In the genomic region with DNA sequence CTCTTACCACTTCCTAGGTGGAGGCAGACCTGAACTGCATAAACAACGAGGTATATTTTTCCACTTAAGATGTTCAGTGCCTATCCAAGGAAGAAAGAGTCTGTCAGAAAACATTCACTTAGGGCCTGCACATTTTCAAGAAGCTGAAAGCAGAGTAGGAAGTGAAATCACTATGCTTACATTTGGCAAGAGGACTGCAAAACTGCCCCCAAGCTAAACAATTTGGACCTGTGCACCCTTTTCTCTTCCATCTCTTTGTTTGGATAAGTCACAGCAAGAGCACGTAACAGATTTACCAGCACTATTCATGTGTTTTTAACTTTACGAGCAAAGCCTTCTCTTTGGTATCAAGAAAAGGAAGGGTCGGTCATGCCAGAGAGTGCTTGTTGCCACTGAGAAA, we compare ENCODE assay signal across 16 cellular contexts. TPM values are rescaled to one million over a fixed set of nuclear protein-coding genes. Genes with fewer than 3 reads are reported as not detected.
DNase-seq lines count a peak whose midpoint lies in the region; ATAC-seq and TF ChIP-seq lines count a peak whose summit lies in the region.
"Had no signal": no experiment of that assay in that cellular context is flagged by ENCODE, and none has a peak within 500 bp of the region (broad histone marks: within the 10 kb centered on the region; RNA-seq: fewer than 3 reads in every experiment).

No MANE protein-coding gene starts in this region.

- TF ChIP-seq POLR2A in transverse colon (IDR thresholded peaks at IDR 0.05), result no peak

- in situ Hi-C loops in transverse colon (cut with MboI; ENCODE audit: low pct_ligation_motif_present in 1 of 4, low pct_unique_long_range_greater_than_20kb in 1 of 4, low sequenced_read_pairs in 3 of 4), result no loop called here

- intact Hi-C loops in transverse colon (cut with DNase I; ENCODE audit: low total_unique reads), result no loop called here

- no peaks in the 10 kb centered on the region for H3K9me3 ChIP-seq in transverse colon
- H3K9me3 ChIP-seq: mucosa of descending colon, testis had no signal

- no peak for ATAC-seq in activated CD8-positive, alpha-beta memory T cell treated with anti-CD3 and anti-CD28 coated beads, Interleukin-2, amount 10 ng/mL, durations not matched to agents 7 days and 5 days
- peak; percentile 7 for ATAC-seq in HG03135 (IDR thresholded peaks at IDR 0.05; ENCODE audit: unreplicated experiment)
- ATAC-seq in HG02642 (IDR thresholded peaks at IDR 0.05; ENCODE audit: poor library complexity, unreplicated experiment), result no peak
- ATAC-seq: mucosa of descending colon had no signal

- H3K36me3 ChIP-seq in transverse colon, result no peaks in the 10 kb centered on the region

- H3K4me1 Mint-ChIP-seq in activated CD8-positive, alpha-beta memory T cell treated with anti-CD3 and anti-CD28 coated beads, Interleukin-2, amount 10 ng/mL, durations not matched to agents 7 days and 5 days, result peaks cover 6% of the 10 kb centered on the region
- H3K4me1 Mint-ChIP-seq in activated naive CD8-positive, alpha-beta T cell treated with anti-CD3 and anti-CD28 coated beads for 36 hours, result peaks cover 34% of the 10 kb centered on the region
- H3K4me1 Mint-ChIP-seq: activated naive CD4-positive, alpha-beta T cell treated with anti-CD3 and anti-CD28 coated beads, Interleukin-2, amount 10 ng/mL, durations not matched to agents 7 days and 5 days had no signal

- WGBS in transverse colon (ENCODE audit: low coverage in 1 of 2), 2 donors, result 55 to 72% methylated on average over 4 of the region's 4 CpGs

- no peak for TF ChIP-seq CTCF in transverse colon (IDR thresholded peaks at IDR 0.05)

- H3K36me3 Mint-ChIP-seq in activated CD8-positive, alpha-beta memory T cell treated with anti-CD3 and anti-CD28 coated beads, Interleukin-2, amount 10 ng/mL, durations not matched to agents 7 days and 5 days, result no peaks in the 10 kb centered on the region
- no peaks in the 10 kb centered on the region for H3K36me3 Mint-ChIP-seq in activated naive CD8-positive, alpha-beta T cell treated with anti-CD3 and anti-CD28 coated beads for 36 hours
- H3K36me3 Mint-ChIP-seq: activated naive CD4-positive, alpha-beta T cell treated with anti-CD3 and anti-CD28 coated beads, Interleukin-2, amount 10 ng/mL, durations not matched to agents 7 days and 5 days had no signal

- no peaks in the 10 kb centered on the region for H3K27me3 ChIP-seq in transverse colon
- H3K27me3 ChIP-seq: testis had no signal

- peaks cover 0 to 3% (median 2%) of the 10 kb centered on the region in 4 donors for H3K4me1 ChIP-seq in transverse colon
- H3K4me1 ChIP-seq: testis had no signal

- peak overlapping the region; percentile 7 to 75 (median 47) for H3K27ac ChIP-seq in transverse colon
- H3K27ac ChIP-seq: SK-N-MC, testis had no signal

- no peak overlapping the region for H3K4me3 Mint-ChIP-seq in activated CD8-positive, alpha-beta memory T cell treated with anti-CD3 and anti-CD28 coated beads, Interleukin-2, amount 10 ng/mL, durations not matched to agents 7 days and 5 days
- H3K4me3 Mint-ChIP-seq in activated naive CD8-positive, alpha-beta T cell treated with anti-CD3 and anti-CD28 coated beads for 36 hours, result no peak overlapping the region
- H3K4me3 Mint-ChIP-seq: activated CD4-positive, alpha-beta T cell treated with anti-CD3 and anti-CD28 coated beads, Interleukin-2, amount 10 ng/mL, durations not matched to agents 7 days and 5 days; activated naive CD4-positive, alpha-beta T cell treated with anti-CD3 and anti-CD28 coated beads, Interleukin-2, amount 10 ng/mL, durations not matched to agents 7 days and 5 days had no signal

- no peaks in the 10 kb centered on the region for H3K9me3 Mint-ChIP-seq in activated CD8-positive, alpha-beta memory T cell treated with anti-CD3 and anti-CD28 coated beads, Interleukin-2, amount 10 ng/mL, durations not matched to agents 7 days and 5 days (ENCODE audit: low read depth)
- no peaks in the 10 kb centered on the region for H3K9me3 Mint-ChIP-seq in activated naive CD8-positive, alpha-beta T cell treated with anti-CD3 and anti-CD28 coated beads for 36 hours
- H3K9me3 Mint-ChIP-seq: activated CD4-positive, alpha-beta T cell treated with anti-CD3 and anti-CD28 coated beads, Interleukin-2, amount 10 ng/mL, durations not matched to agents 7 days and 5 days; activated naive CD4-positive, alpha-beta T cell treated with anti-CD3 and anti-CD28 coated beads, Interleukin-2, amount 10 ng/mL, durations not matched to agents 7 days and 5 days had no signal

- CTCF ChIA-PET in activated CD8-positive, alpha-beta memory T cell treated with anti-CD3 and anti-CD28 coated beads, Interleukin-2, amount 10 ng/mL, durations not matched to agents 7 days and 5 days (lab: Charles Lee), result no interaction called here

- no peak for DNase-seq in activated CD8-positive, alpha-beta memory T cell treated with anti-CD3 and anti-CD28 coated beads, Interleukin-2, amount 10 ng/mL, durations not matched to agents 7 days and 5 days
- no peak for DNase-seq in activated CD8-positive, alpha-beta memory T cell treated with anti-CD3 and anti-CD28 coated beads for 24 hours
- no peak for DNase-seq in activated naive CD8-positive, alpha-beta T cell treated with anti-CD3 and anti-CD28 coated beads for 36 hours
- no peak for DNase-seq in transverse colon
- DNase-seq in stimulated activated CD4-positive, alpha-beta T cell treated with anti-CD3 and anti-CD28 coated beads, Interleukin-4, amount 100 ng/mL, for 1 hour, result no peak
- DNase-seq in RKO (ENCODE audit: low spot score), result no peak
- DNase-seq: ACHN; activated CD4-positive, alpha-beta T cell treated with anti-CD3 and anti-CD28 coated beads, Interleukin-2, amount 10 ng/mL, durations not matched to agents 7 days and 5 days; activated naive CD4-positive, alpha-beta T cell treated with anti-CD3 and anti-CD28 coated beads, Interleukin-2, amount 10 ng/mL, durations not matched to agents 7 days and 5 days; DMS153; mucosa of descending colon; testis had no signal

- peak overlapping the region; percentile 69 for H3K27ac Mint-ChIP-seq in activated CD8-positive, alpha-beta memory T cell treated with anti-CD3 and anti-CD28 coated beads, Interleukin-2, amount 10 ng/mL, durations not matched to agents 7 days and 5 days
- H3K27ac Mint-ChIP-seq in activated naive CD8-positive, alpha-beta T cell treated with anti-CD3 and anti-CD28 coated beads for 36 hours, result peak overlapping the region; percentile 80
- H3K27ac Mint-ChIP-seq: activated CD4-positive, alpha-beta T cell treated with anti-CD3 and anti-CD28 coated beads, Interleukin-2, amount 10 ng/mL, durations not matched to agents 7 days and 5 days; activated naive CD4-positive, alpha-beta T cell treated with anti-CD3 and anti-CD28 coated beads, Interleukin-2, amount 10 ng/mL, durations not matched to agents 7 days and 5 days had no signal

- H3K27me3 Mint-ChIP-seq in activated CD8-positive, alpha-beta memory T cell treated with anti-CD3 and anti-CD28 coated beads, Interleukin-2, amount 10 ng/mL, durations not matched to agents 7 days and 5 days, result no peaks in the 10 kb centered on the region
- H3K27me3 Mint-ChIP-seq in activated naive CD8-positive, alpha-beta T cell treated with anti-CD3 and anti-CD28 coated beads for 36 hours, result peaks cover 10% of the 10 kb centered on the region
- H3K27me3 Mint-ChIP-seq: activated CD4-positive, alpha-beta T cell treated with anti-CD3 and anti-CD28 coated beads, Interleukin-2, amount 10 ng/mL, durations not matched to agents 7 days and 5 days had no signal

- TF ChIP-seq EP300 in transverse colon (IDR thresholded peaks at IDR 0.05; ENCODE audit: low read depth), result no peak

- H3K4me3 ChIP-seq in transverse colon, result no peak overlapping the region
- H3K4me3 ChIP-seq: mucosa of descending colon, SK-N-MC, testis had no signal

RNA-seq across cellular contexts. Expression of gene BEND5, which starts 13.2 kb away (rescaled TPM):
- total RNA-seq in activated CD8-positive, alpha-beta memory T cell treated with anti-CD3 and anti-CD28 coated beads, Interleukin-2, amount 10 ng/mL, durations not matched to agents 7 days and 5 days, result 1 to 10 TPM in 1 of 2 experiments, under 1 TPM in 1; 0.96 to 1.9 TPM
- 10 to 100 TPM; 42.3 to 48.3 TPM for total RNA-seq in activated naive CD8-positive, alpha-beta T cell treated with anti-CD3 and anti-CD28 coated beads for 36 hours
- total RNA-seq in transverse colon, result 1 to 10 TPM in 2 of 4 donors, not detected in 2; 1.5 to 1.9 TPM
- total RNA-seq: NCI-H460 had no signal

Comparison
In these comparisons a context has a peak if more than half of its experiments do, and no peak if none do; other contexts are left out.
1. RNA of gene BEND5, which starts 13.2 kb away (total RNA-seq): 42.3 to 48.3 TPM in activated naive CD8-positive, alpha-beta T cell treated with anti-CD3 and anti-CD28 coated beads for 36 hours; 0.96 to 1.9 TPM in activated CD8-positive, alpha-beta memory T cell treated with anti-CD3 and anti-CD28 coated beads, Interleukin-2, amount 10 ng/mL, durations not matched to agents 7 days and 5 days and 1.5 to 1.9 TPM in transverse colon; every median in the first group is over 10 times any median in the second.